In genomic region chr6:21559238-21559637, GRCh38 we compare ENCODE assay signal across 13 cellular contexts.
"Had no signal": no experiment of that assay in that cellular context is flagged by ENCODE, and none has a peak within 500 bp of the region (broad histone marks: within the 10 kb centered on the region; RNA-seq: fewer than 3 reads in every experiment).

No MANE protein-coding gene starts in this region.

- H3K9ac ChIP-seq: neural progenitor cell had no signal

- H3K36me3 ChIP-seq: breast epithelium, neural progenitor cell, ovary had no signal

- DNase-seq: activated CD4-positive, alpha-beta T cell treated with anti-CD3 and anti-CD28 coated beads for 36 hours; activated CD8-positive, alpha-beta memory T cell treated with anti-CD3 and anti-CD28 coated beads, Interleukin-2, amount 50 U/mL, for 4 hours; activated CD8-positive, alpha-beta T cell treated with anti-CD3 and anti-CD28 coated beads for 36 hours; activated naive CD8-positive, alpha-beta T cell treated with anti-CD3 and anti-CD28 coated beads, Interleukin-2, amount 10 ng/mL, durations not matched to agents 7 days and 5 days; anterior cingulate cortex; endodermal cell; ovary; stimulated activated CD4-positive, alpha-beta T cell treated with anti-CD3 and anti-CD28 coated beads, Interleukin-4, amount 100 ng/mL, for 1 hour; stimulated activated naive CD8-positive, alpha-beta T cell treated with anti-CD3 and anti-CD28 coated beads, Interleukin-15, amount 100 ng/mL, for 72 hours; testis had no signal

- H2AFZ ChIP-seq: hepatocyte, neural progenitor cell had no signal

- ATAC-seq: activated CD4-positive, alpha-beta T cell treated with anti-CD3 and anti-CD28 coated beads for 36 hours; activated CD8-positive, alpha-beta T cell treated with anti-CD3 and anti-CD28 coated beads for 36 hours; stimulated activated naive CD8-positive, alpha-beta T cell treated with anti-CD3 and anti-CD28 coated beads, Interleukin-15, amount 100 ng/mL, for 72 hours had no signal

- H3K79me2 ChIP-seq: hepatocyte had no signal

- H3K4me3 ChIP-seq: breast epithelium, hepatocyte, neural progenitor cell, ovary, testis had no signal

- H3K27me3 ChIP-seq: breast epithelium, hepatocyte, neural progenitor cell, ovary, testis had no signal

- H3K9me3 ChIP-seq: breast epithelium, ovary, testis had no signal

- H3K4me2 ChIP-seq: hepatocyte, neural progenitor cell had no signal

- H3K27ac ChIP-seq: breast epithelium, hepatocyte, neural progenitor cell, ovary, testis had no signal

- H3K4me1 ChIP-seq: breast epithelium, testis had no signal
